Comparison of ENCODE assay signal across 8 cellular contexts in genomic region chr9:75889977-75890540, GRCh38. TPM values are rescaled to one million over a fixed set of nuclear protein-coding genes. Genes with fewer than 3 reads are reported as not detected.
DNase-seq lines count a peak whose midpoint lies in the region; ATAC-seq and TF ChIP-seq lines count a peak whose summit lies in the region.

No MANE protein-coding gene starts in this region.

- in situ Hi-C loops in mammary epithelial cell (cut with MboI; ENCODE audit: low sequenced_read_pairs in 2 of 2): loop anchor here in 1 of 2 donors (25.0 kb wide), 1 partner anchor 397 kb away; no protein-coding TSS in a partner anchor

- no peaks in the 10 kb centered on the region for H3K27me3 ChIP-seq in mammary epithelial cell (ENCODE audit: insufficient read depth, low read length)

- H3K4me1 ChIP-seq in mammary epithelial cell (ENCODE audit: insufficient read depth, low read length): peaks cover 16% of the 10 kb centered on the region

- intact Hi-C loops in mammary epithelial cell (cut with micrococcal nuclease): loop anchor here (1.0 to 10.0 kb wide), 7 partner anchors 29 to 805 kb away; partner anchors contain the start of genes NMRK1 and OSTF1

- peak; percentile 67 for DNase-seq in AG20443 (ENCODE audit: low spot score)
- peak; percentile 3 for DNase-seq in OCI-M2 (lab: John Stamatoyannopoulos, UW; ENCODE audit: unreplicated experiment)
- DNase-seq in mammary epithelial cell: peak; percentile 64
- peak; percentile 80 for DNase-seq in iris pigment epithelial cell (ENCODE audit: low read depth)

- peak overlapping the region; percentile 99 for H3K4me2 ChIP-seq in mammary epithelial cell (ENCODE audit: insufficient read depth, low read depth, low read length)

- no peaks in the 10 kb centered on the region for H3K79me2 ChIP-seq in mammary epithelial cell (ENCODE audit: insufficient read depth, low read length)

- H3K9ac ChIP-seq in mammary epithelial cell (ENCODE audit: insufficient read depth, low read length): peak overlapping the region; percentile 81

- no peaks in the 10 kb centered on the region for H4K20me1 ChIP-seq in mammary epithelial cell (ENCODE audit: insufficient read depth, low read length)

- H3K36me3 ChIP-seq in mammary epithelial cell (ENCODE audit: insufficient read depth, low read length): no peaks in the 10 kb centered on the region

- dilution Hi-C loops in mammary epithelial cell (cut with HindIII; ENCODE audit: low sequenced_read_pairs): no loop called here

- TSS peak; percentile 61 for BruUV-seq in mammary epithelial cell (replicated peaks; lab: Mats Ljungman, UMichigan)

- 2% methylated on average over 28 of the region's 28 CpGs for WGBS in mammary epithelial cell (ENCODE audit: low coverage, missing lambda C conversion rate)

- H3K4me3 ChIP-seq in mammary epithelial cell (replicated peaks in 1 of 3; ENCODE audit: insufficient read depth in 1 of 3, low read depth in 2 of 3, low read length in 3 of 3) (peak overlapping the region; percentile 44 to 60 (median 60)), skin epidermis (peak overlapping the region; percentile 52 to 78 (median 65))

- ATAC-seq in GM21717 (IDR thresholded peaks at IDR 0.05; ENCODE audit: unreplicated experiment) (peak; percentile 18), GM18868 (IDR thresholded peaks at IDR 0.05; ENCODE audit: unreplicated experiment) (no peak), HG03135 (IDR thresholded peaks at IDR 0.05; ENCODE audit: unreplicated experiment) (no peak)

- TF ChIP-seq CTCF in mammary epithelial cell (conservative IDR thresholded peaks at IDR 0.05 in 1 of 2, IDR thresholded peaks at IDR 0.05 in 1 of 2; ENCODE audit: extremely low read depth in 1 of 2, insufficient read depth in 1 of 2, low read depth in 1 of 2, low read length in 2 of 2): no peak

- H3K9me3 ChIP-seq in mammary epithelial cell (replicated peaks; ENCODE audit: insufficient read depth, low read length): no peaks in the 10 kb centered on the region

- H3K27ac ChIP-seq in mammary epithelial cell (ENCODE audit: insufficient read depth, low read depth, low read length): peak overlapping the region; percentile 71
- peak overlapping the region; percentile 0 to 89 (median 66) for H3K27ac ChIP-seq in skin epidermis

- H2AFZ ChIP-seq in mammary epithelial cell (ENCODE audit: low read depth, low read length): peak overlapping the region; percentile 88

- CTCF ChIA-PET in mammary epithelial cell (lab: Charles Lee; ENCODE audit: low non-redundant PET): interaction anchor here (0.8 to 1.0 kb wide), 2 partner anchors 89 to 660 kb away, joined by 3 to 4 read pairs; no protein-coding TSS in a partner anchor

RNA-seq across cellular contexts. Expression of gene PCSK5, which starts 0.4 kb away (rescaled TPM):
- 10 to 100 TPM in 1 of 2 donors, 1 to 10 TPM in 1; 2.7 to 15.2 TPM for total RNA-seq in mammary epithelial cell
- 2.1 TPM for polyA plus RNA-seq in mammary epithelial cell
- polyA minus RNA-seq in mammary epithelial cell: 1.4 TPM

Comparison
In these comparisons a context has a peak if more than half of its experiments do, and no peak if none do; other contexts are left out.
1. DNase-seq: peak in every context shown above with its lines; median percentile 80 in iris pigment epithelial cell; 67 in AG20443; 64 in mammary epithelial cell; 3 in OCI-M2.